27 cellular contexts compared by ENCODE assay signal in genomic region chr1:234632225-234632624, GRCh38. TPM values are rescaled to one million over a fixed set of nuclear protein-coding genes. Genes with fewer than 3 reads are reported as not detected.
DNase-seq lines count a peak whose midpoint lies in the region; ATAC-seq, FAIRE-seq and TF ChIP-seq lines count a peak whose summit lies in the region.
"Had no signal": no experiment of that assay in that cellular context is flagged by ENCODE, and none has a peak within 500 bp of the region (broad histone marks: within the 10 kb centered on the region; RNA-seq: fewer than 3 reads in every experiment).

No MANE protein-coding gene starts in this region.

- no peak for FAIRE-seq in keratinocyte (lab: Jason Lieb, UNC)
- FAIRE-seq: H1 had no signal

- CTCF ChIA-PET in MCF 10A (lab: Yijun Ruan, JAX): interaction anchor here (0.6 to 2.2 kb wide), 9 partner anchors 12 to 1293 kb away, joined by 3 to 10 read pairs (median 4); no protein-coding TSS in a partner anchor

- TF ChIP-seq CTCF in MCF 10A (IDR thresholded peaks at IDR 0.05; ENCODE audit: unreplicated experiment): no peak
- no peak for TF ChIP-seq CTCF in breast epithelium (IDR thresholded peaks at IDR 0.05)
- no peak for TF ChIP-seq CTCF in body of pancreas (IDR thresholded peaks at IDR 0.05)
- no peak for TF ChIP-seq CTCF in keratinocyte (optimal IDR thresholded peaks at IDR 0.05 in 1 of 3, IDR thresholded peaks at IDR 0.05 in 1 of 3, conservative IDR thresholded peaks at IDR 0.05 in 1 of 3; ENCODE audit: extremely low read depth in 1 of 3, insufficient read depth in 2 of 3, low read length in 3 of 3)
- no peak for TF ChIP-seq CTCF in tibial nerve (IDR thresholded peaks at IDR 0.05)

- no peak for ATAC-seq in body of pancreas
- ATAC-seq in sciatic nerve: no peak
- ATAC-seq: Right ventricle myocardium inferior, upper lobe of right lung had no signal

- intact Hi-C loops in MCF 10A (cut with micrococcal nuclease): no loop called here
- intact Hi-C loops in breast epithelium (cut with DNase I; ENCODE audit: low total_unique reads): no loop called here
- intact Hi-C loops in body of pancreas (cut with DNase I): no loop called here
- intact Hi-C loops in sciatic nerve (cut with DNase I): no loop called here

- peak overlapping the region; percentile 30 for H3K4me2 ChIP-seq in keratinocyte (ENCODE audit: control insufficient read depth, extremely low read depth, insufficient read depth, low read depth, low read length)

- H3K9me3 Mint-ChIP-seq in MCF 10A (ENCODE audit: unreplicated experiment): no peaks in the 10 kb centered on the region
- H3K9me3 Mint-ChIP-seq: activated B cell treated with CpG ODN at 0.5 μM for 24 hours; activated naive CD4-positive, alpha-beta T cell treated with anti-CD3 and anti-CD28 coated beads, Interleukin-2, amount 50 U/mL, for 24 hours; activated T-helper 1 cell treated with anti-CD3 and anti-CD28 coated beads, Interleukin-12 subunit alpha, Interleukin-12 subunit beta, Interleukin-2, Interleukin-4 antibody, amounts not matched to agents 30 ng/mL and 10 ng/mL and 1 ng/mL, durations not matched to agents 14 hours and 24 hours and 36 hours; central memory CD8-positive, alpha-beta T cell; nephron progenitor cell had no signal

- H2AFZ ChIP-seq in keratinocyte (ENCODE audit: control insufficient read depth, low read length): no peak overlapping the region
- H2AFZ ChIP-seq: parathyroid adenoma had no signal

- no peaks in the 10 kb centered on the region for H3K4me1 ChIP-seq in breast epithelium
- peaks cover 15% of the 10 kb centered on the region for H3K4me1 ChIP-seq in body of pancreas
- H3K4me1 ChIP-seq in keratinocyte (ENCODE audit: control insufficient read depth, extremely low read depth, insufficient read depth, low read length): peaks cover 27% of the 10 kb centered on the region
- peaks cover 0 to 13% (median 2%) of the 10 kb centered on the region in 4 donors for H3K4me1 ChIP-seq in tibial nerve
- H3K4me1 ChIP-seq: parathyroid adenoma had no signal

- H3K4me3 Mint-ChIP-seq in MCF 10A (ENCODE audit: unreplicated experiment): no peak overlapping the region
- H3K4me3 Mint-ChIP-seq: activated B cell treated with CpG ODN at 0.5 μM for 24 hours; activated naive CD4-positive, alpha-beta T cell treated with anti-CD3 and anti-CD28 coated beads, Interleukin-2, amount 50 U/mL, for 24 hours; activated T-helper 1 cell treated with anti-CD3 and anti-CD28 coated beads, Interleukin-12 subunit alpha, Interleukin-12 subunit beta, Interleukin-2, Interleukin-4 antibody, amounts not matched to agents 30 ng/mL and 10 ng/mL and 1 ng/mL, durations not matched to agents 14 hours and 24 hours and 36 hours; B cell; central memory CD8-positive, alpha-beta T cell; nephron progenitor cell had no signal

- H4K20me1 ChIP-seq in keratinocyte (ENCODE audit: control insufficient read depth, extremely low read depth, insufficient read depth, low read length): no peaks in the 10 kb centered on the region

- no peak for TF ChIP-seq EP300 in tibial nerve (IDR thresholded peaks at IDR 0.05)

- H3K27ac ChIP-seq in breast epithelium (no peak overlapping the region), body of pancreas (peak overlapping the region in 3 of 4 donors; percentile 2 to 60 (median 39)), keratinocyte (ENCODE audit: control insufficient read depth, insufficient read depth, low read length) (peak overlapping the region; percentile 51), tibial nerve (peak overlapping the region in 3 of 4 donors; percentile 37 to 74 (median 69))
- H3K27ac ChIP-seq: parathyroid adenoma, upper lobe of right lung had no signal

- TF ChIP-seq POLR2A in breast epithelium (IDR thresholded peaks at IDR 0.05): no peak
- no peak for TF ChIP-seq POLR2A in body of pancreas (IDR thresholded peaks at IDR 0.05)
- no peak for TF ChIP-seq POLR2A in tibial nerve (IDR thresholded peaks at IDR 0.05)

- H3K36me3 ChIP-seq in breast epithelium (no peaks in the 10 kb centered on the region), body of pancreas (replicated peaks in 1 of 2; ENCODE audit: insufficient read depth in 1 of 2, low read depth in 2 of 2) (no peaks in the 10 kb centered on the region), keratinocyte (ENCODE audit: control insufficient read depth in 2 of 2, extremely low read depth in 1 of 2, insufficient read depth in 2 of 2, low read length in 2 of 2) (no peaks in the 10 kb centered on the region), tibial nerve (no peaks in the 10 kb centered on the region)
- H3K36me3 ChIP-seq: sigmoid colon, upper lobe of right lung had no signal

- H3K4me3 ChIP-seq in breast epithelium (no peak overlapping the region), body of pancreas (no peak overlapping the region), keratinocyte (ENCODE audit: control insufficient read depth in 2 of 3, extremely low read depth in 1 of 3, insufficient read depth in 2 of 3, low read depth in 1 of 3, low read length in 3 of 3) (no peak overlapping the region), tibial nerve (no peak overlapping the region)
- H3K4me3 ChIP-seq: sigmoid colon, upper lobe of right lung had no signal

- H3K27me3 Mint-ChIP-seq in MCF 10A (ENCODE audit: insufficient read depth, unreplicated experiment): no peaks in the 10 kb centered on the region
- H3K27me3 Mint-ChIP-seq: activated B cell treated with CpG ODN at 0.5 μM for 24 hours; activated naive CD4-positive, alpha-beta T cell treated with anti-CD3 and anti-CD28 coated beads, Interleukin-2, amount 50 U/mL, for 24 hours had no signal

- BruUV-seq in MCF 10A (replicated peaks; lab: Mats Ljungman, UMichigan): no TSS peak

- no peaks in the 10 kb centered on the region for H3K79me2 ChIP-seq in keratinocyte (ENCODE audit: control insufficient read depth, insufficient read depth, low read length)
- H3K79me2 ChIP-seq: parathyroid adenoma had no signal

- no peaks in the 10 kb centered on the region for H3K36me3 Mint-ChIP-seq in MCF 10A (ENCODE audit: insufficient read depth, unreplicated experiment)
- H3K36me3 Mint-ChIP-seq: activated naive CD4-positive, alpha-beta T cell treated with anti-CD3 and anti-CD28 coated beads, Interleukin-2, amount 50 U/mL, for 24 hours had no signal

- H3K27ac Mint-ChIP-seq in MCF 10A (ENCODE audit: low read depth, unreplicated experiment): peak overlapping the region; percentile 78
- H3K27ac Mint-ChIP-seq: activated B cell treated with CpG ODN at 0.5 μM for 24 hours; activated naive CD4-positive, alpha-beta T cell treated with anti-CD3 and anti-CD28 coated beads, Interleukin-2, amount 50 U/mL, for 24 hours; activated T-helper 1 cell treated with anti-CD3 and anti-CD28 coated beads, Interleukin-12 subunit alpha, Interleukin-12 subunit beta, Interleukin-2, Interleukin-4 antibody, amounts not matched to agents 30 ng/mL and 10 ng/mL and 1 ng/mL, durations not matched to agents 14 hours and 24 hours and 36 hours; B cell; nephron progenitor cell had no signal

- H3K9ac ChIP-seq in keratinocyte (ENCODE audit: control insufficient read depth, extremely low read depth, insufficient read depth, low read length): no peak overlapping the region
- H3K9ac ChIP-seq: parathyroid adenoma had no signal

- H3K9me1 ChIP-seq in keratinocyte (ENCODE audit: control insufficient read depth, extremely low read depth, insufficient read depth, low read length): no peaks in the 10 kb centered on the region

- POLR2A ChIA-PET in MCF 10A (lab: Yijun Ruan, JAX): interaction anchor here (0.6 to 16.5 kb wide), 19 partner anchors 10 to 1552 kb away, joined by 3 to 307 read pairs (median 5); partner anchors contain the start of gene IRF2BP2

- dilution Hi-C loops in keratinocyte (cut with MboI; ENCODE audit: extremely low pct_ligation_motif_present, low sequenced_read_pairs): no loop called here

- peaks cover 24% of the 10 kb centered on the region for H3K4me1 Mint-ChIP-seq in MCF 10A (ENCODE audit: insufficient read depth, unreplicated experiment)
- H3K4me1 Mint-ChIP-seq: activated B cell treated with CpG ODN at 0.5 μM for 24 hours; activated naive CD4-positive, alpha-beta T cell treated with anti-CD3 and anti-CD28 coated beads, Interleukin-2, amount 50 U/mL, for 24 hours; B cell; central memory CD8-positive, alpha-beta T cell; nephron progenitor cell had no signal

- no peaks in the 10 kb centered on the region for H3K27me3 ChIP-seq in breast epithelium
- no peaks in the 10 kb centered on the region for H3K27me3 ChIP-seq in body of pancreas
- H3K27me3 ChIP-seq in keratinocyte (ENCODE audit: control insufficient read depth, extremely low read depth, insufficient read depth, low read length): no peaks in the 10 kb centered on the region
- H3K27me3 ChIP-seq in tibial nerve: no peaks in the 10 kb centered on the region
- H3K27me3 ChIP-seq: sigmoid colon, upper lobe of right lung had no signal

- no peaks in the 10 kb centered on the region for H3K9me3 ChIP-seq in breast epithelium
- H3K9me3 ChIP-seq in body of pancreas: no peaks in the 10 kb centered on the region
- H3K9me3 ChIP-seq in keratinocyte (ENCODE audit: control insufficient read depth, low read depth, low read length): no peaks in the 10 kb centered on the region
- no peaks in the 10 kb centered on the region for H3K9me3 ChIP-seq in tibial nerve
- H3K9me3 ChIP-seq: sigmoid colon, upper lobe of right lung had no signal

- DNase-seq in MCF 10A (ENCODE audit: unreplicated experiment) (no peak), breast epithelium (ENCODE audit: low spot score in 2 of 2) (no peak), body of pancreas (no peak), keratinocyte (ENCODE audit: low read depth, low spot score) (no peak), tibial nerve (ENCODE audit: low spot score in 2 of 2) (no peak), NCI-H510A (lab: John Stamatoyannopoulos, UW) (no peak), superior temporal gyrus (ENCODE audit: extremely low spot score) (no peak), sciatic nerve (ENCODE audit: low spot score) (no peak)
- DNase-seq: 8988T; activated B cell treated with CpG ODN at 0.5 μM for 24 hours; anterior cingulate cortex; GDM1; NCI-H1048; NCI-H187 treated with DMSO at 0.1 percent for 48 hours; NCI-H345; NCI-H82; nephron progenitor cell; sigmoid colon; stimulated activated CD8-positive, alpha-beta memory T cell treated with anti-CD3 and anti-CD28 coated beads, Interleukin-4, amount 100 ng/mL, for 48 hours; upper lobe of right lung had no signal

RNA-seq across cellular contexts. Expression of gene IRF2BP2, which starts 22.2 kb away (rescaled TPM):
- 149 and 217 TPM in 2 replicates for total RNA-seq in MCF 10A (2022)
- total RNA-seq in breast epithelium: 100 to 1,000 TPM in 1 of 3 donors, 10 to 100 TPM in 2; 60.3 to 108 (median 84.9) TPM
- 10 to 100 TPM; 82.7 to 83.3 TPM for total RNA-seq in body of pancreas
- polyA plus RNA-seq in keratinocyte: 29.9 to 59.7 TPM (median 40.2 TPM) in 3 replicates
- polyA plus RNA-seq in keratinocyte (2011; ENCODE audit: low read depth): 22.8 TPM
- polyA plus RNA-seq in keratinocyte (2011; cell fraction: cytosol; rRNA removed): 31.4 and 43.0 TPM in 2 replicates
- polyA plus RNA-seq in keratinocyte (2011; cell fraction: nucleus; rRNA removed): 108 and 150 TPM in 2 replicates
- polyA plus RNA-seq in keratinocyte (2012; ENCODE audit: low replicate concordance): 67.8 and 84.7 TPM in 2 replicates
- polyA minus RNA-seq in keratinocyte: 53.6 to 120 TPM (median 53.7 TPM) in 3 replicates
- 87.9 TPM for polyA minus RNA-seq in keratinocyte (2011; cell fraction: cytosol; rRNA and poly(A)+ RNA removed)
- polyA minus RNA-seq in keratinocyte (2011; cell fraction: nucleus; rRNA and poly(A)+ RNA removed): 76.1 and 79.2 TPM in 2 replicates
- 100 to 1,000 TPM in 1 of 4 donors, 10 to 100 TPM in 3; 71.4 to 107 (median 93.8) TPM for total RNA-seq in tibial nerve
- total RNA-seq in sciatic nerve: 142 TPM

Comparison
In these comparisons a context has a peak if more than half of its experiments do, and no peak if none do; other contexts are left out.
1. H3K27ac ChIP-seq: peak in body of pancreas (3 of 4), keratinocyte (single experiment) and tibial nerve (3 of 4); none in breast epithelium (0 of 2).